ENCODE assay signal across 1 cellular context in genomic region chr14:105398726-105399440, GRCh38.
TF ChIP-seq lines count a peak whose summit lies in the region.

No MANE protein-coding gene starts in this region.

TF ChIP-seq in HepG2, 621 proteins besides CTCF, POLR2A, EP300 and RAD21 (continued from another document and continues in another):
- TF ChIP-seq IKZF4 (CRISPR knock-in tag; IDR thresholded peaks at IDR 0.05; ENCODE audit: borderline replicate concordance, low read depth, not compliant biosample characterization) (peak; percentile 64), ZNF18 (CRISPR knock-in tag; IDR thresholded peaks at IDR 0.05; ENCODE audit: insufficient replicate concordance) (no peak), HNF1B (CRISPR knock-in tag; IDR thresholded peaks at IDR 0.05) (peak; percentile 14; the same call in 1 of the 2 replicates), SNAPC4 (CRISPR knock-in tag; IDR thresholded peaks at IDR 0.05) (no peak), ZFY (CRISPR knock-in tag; IDR thresholded peaks at IDR 0.05) (peak; percentile 94), FOXC1 (CRISPR knock-in tag; IDR thresholded peaks at IDR 0.05; ENCODE audit: borderline replicate concordance) (no peak; the same call in 1 of the 2 replicates), AGO2 (optimal IDR thresholded peaks at IDR 0.05; ENCODE audit: low read depth, low read length) (peak; percentile 74), E2F2 (CRISPR knock-in tag; IDR thresholded peaks at IDR 0.05; ENCODE audit: borderline replicate concordance) (no peak; the same call in 1 of the 2 replicates), FOSL1 (CRISPR knock-in tag; IDR thresholded peaks at IDR 0.05; ENCODE audit: borderline replicate concordance) (no peak), MXD3 (CRISPR knock-in tag; IDR thresholded peaks at IDR 0.05) (peak; percentile 88), CENPBD1 (CRISPR knock-in tag; IDR thresholded peaks at IDR 0.05; ENCODE audit: borderline replicate concordance, low read depth) (no peak), ZNF383 (CRISPR knock-in tag; IDR thresholded peaks at IDR 0.05; ENCODE audit: borderline replicate concordance) (no peak), GRHL1 (CRISPR knock-in tag; conservative IDR thresholded peaks at IDR 0.05) (no peak), NKX3-1 (CRISPR knock-in tag; IDR thresholded peaks at IDR 0.05) (no peak), TRIM22 (IDR thresholded peaks at IDR 0.05) (no peak), HNRNPLL (IDR thresholded peaks at IDR 0.05; ENCODE audit: low read depth, low read length, poor library complexity, severe bottlenecking) (peak; percentile 37), CHD2 (IDR thresholded peaks at IDR 0.05; ENCODE audit: low read depth, low read length) (no peak), KIAA2018 (CRISPR knock-in tag; IDR thresholded peaks at IDR 0.05; ENCODE audit: borderline replicate concordance) (no peak), DMTF1 (CRISPR knock-in tag; IDR thresholded peaks at IDR 0.05) (no peak), ZNF761 (CRISPR knock-in tag; conservative IDR thresholded peaks at IDR 0.05) (peak; percentile 97), LBX2 (CRISPR knock-in tag; IDR thresholded peaks at IDR 0.05; ENCODE audit: borderline replicate concordance) (peak; percentile 17; the same call in 1 of the 2 replicates), LCORL (IDR thresholded peaks at IDR 0.05) (no peak), LCORL (CRISPR knock-in tag; IDR thresholded peaks at IDR 0.05) (no peak; the same call in 1 of the 2 replicates)
